Comparison of ENCODE assay signal across 13 cellular contexts in the genomic region with DNA sequence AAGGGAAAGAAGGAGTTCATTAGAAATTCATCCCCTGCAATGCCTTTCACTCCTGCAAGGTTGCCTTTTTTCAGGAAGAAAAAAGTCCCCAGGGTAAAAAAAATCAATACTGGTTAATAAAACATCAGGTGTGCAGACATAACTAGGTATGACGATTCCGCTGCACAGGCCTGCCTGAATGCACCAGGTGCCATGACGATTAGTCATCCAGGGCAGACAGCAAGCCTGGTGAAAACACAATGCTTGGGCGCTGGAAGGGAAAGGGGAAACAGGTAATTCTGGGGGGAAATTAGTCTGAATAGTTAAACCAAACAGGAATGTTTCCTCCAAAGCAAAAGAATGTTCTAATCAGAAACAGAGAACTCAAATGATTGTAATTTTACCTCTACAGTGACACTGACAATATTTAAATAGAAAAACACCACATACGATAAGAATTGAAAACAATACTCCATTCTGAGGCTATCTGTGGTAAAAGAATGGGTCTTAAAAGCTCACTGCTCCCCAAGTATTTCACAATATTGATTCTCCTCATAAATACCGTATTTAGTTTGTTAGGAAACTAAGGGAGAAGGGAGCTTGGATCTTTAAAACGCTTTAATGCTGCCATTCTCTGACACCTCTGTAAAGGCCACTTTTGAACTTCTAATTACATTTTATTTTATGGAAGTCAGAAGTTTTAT. TPM values are rescaled to one million over a fixed set of nuclear protein-coding genes. Genes with fewer than 3 reads are reported as not detected.
DNase-seq lines count a peak whose midpoint lies in the region; ATAC-seq and TF ChIP-seq lines count a peak whose summit lies in the region.
"Had no signal": no experiment of that assay in that cellular context is flagged by ENCODE, and none has a peak within 500 bp of the region (broad histone marks: within the 10 kb centered on the region; RNA-seq: fewer than 3 reads in every experiment).

No MANE protein-coding gene starts in this region.

- intact Hi-C loops in Caco-2 (cut with micrococcal nuclease; ENCODE audit: unreplicated experiment): loop anchor here (1.0 kb wide), 1 partner anchor 17 kb away; no protein-coding TSS in a partner anchor
- intact Hi-C loops in activated CD4-positive, alpha-beta T cell treated with anti-CD3 and anti-CD28 coated beads, Interleukin-2, amount 10 ng/mL, durations not matched to agents 24 days and 14 days (cut with micrococcal nuclease): no loop called here

- CTCF ChIA-PET in Caco-2 (lab: Charles Lee): no interaction called here

- DNase-seq in Caco-2: peak; percentile 72 to 78
- DNase-seq in NCI-H1417 treated with DMSO at 0.1 percent for 48 hours (lab: John Stamatoyannopoulos, UW): peak; percentile 42
- peak; percentile 96 for DNase-seq in kidney tubule cell (ENCODE audit: low spot score)
- DNase-seq in SIG-M5 treated with dmso at 0.1 percent for 504 hours (lab: John Stamatoyannopoulos, UW; ENCODE audit: unreplicated experiment): no peak
- no peak for DNase-seq in activated T-cell treated with anti-CD3 and anti-CD28 coated beads, Interleukin-2, amount 50 U/mL, for 24 hours
- no peak for DNase-seq in activated CD4-positive, alpha-beta T cell treated with anti-CD3 and anti-CD28 coated beads, Interleukin-2, amount 10 ng/mL, durations not matched to agents 24 days and 14 days
- DNase-seq: activated CD8-positive, alpha-beta memory T cell treated with anti-CD3 and anti-CD28 coated beads for 24 hours; mesenchymal stem cell; NCI-H446 treated with DMSO at 0.1 percent for 48 hours; sigmoid colon; SW 1271 had no signal

- BruUV-seq in Caco-2 (replicated peaks; lab: Mats Ljungman, UMichigan): TSS peak; percentile 35

- H3K36me3 ChIP-seq in Caco-2 (ENCODE audit: control insufficient read depth, insufficient read depth, low read length): no peaks in the 10 kb centered on the region

- POLR2A ChIA-PET in Caco-2 (lab: Charles Lee): no interaction called here

- no peaks in the 10 kb centered on the region for H3K9me3 Mint-ChIP-seq in Caco-2 (ENCODE audit: unreplicated experiment)
- H3K9me3 Mint-ChIP-seq in activated T-cell treated with anti-CD3 and anti-CD28 coated beads, Interleukin-2, amount 50 U/mL, for 24 hours: no peaks in the 10 kb centered on the region
- no peaks in the 10 kb centered on the region for H3K9me3 Mint-ChIP-seq in activated CD4-positive, alpha-beta T cell treated with anti-CD3 and anti-CD28 coated beads, Interleukin-2, amount 10 ng/mL, durations not matched to agents 24 days and 14 days

- no peak for TF ChIP-seq CTCF in Caco-2 (IDR thresholded peaks at IDR 0.05; ENCODE audit: insufficient read depth in 1 of 2, low read depth in 1 of 2, low read length in 1 of 2, severe bottlenecking in 1 of 2, unreplicated experiment in 1 of 2)
- TF ChIP-seq CTCF in VCaP (conservative IDR thresholded peaks at IDR 0.05): no peak

- peak overlapping the region; percentile 69 for H3K27ac Mint-ChIP-seq in Caco-2 (ENCODE audit: unreplicated experiment)
- no peak overlapping the region for H3K27ac Mint-ChIP-seq in activated T-cell treated with anti-CD3 and anti-CD28 coated beads, Interleukin-2, amount 50 U/mL, for 24 hours
- no peak overlapping the region for H3K27ac Mint-ChIP-seq in activated CD4-positive, alpha-beta T cell treated with anti-CD3 and anti-CD28 coated beads, Interleukin-2, amount 10 ng/mL, durations not matched to agents 24 days and 14 days

- no peaks in the 10 kb centered on the region for H3K36me3 Mint-ChIP-seq in Caco-2 (ENCODE audit: insufficient read depth, unreplicated experiment)
- peaks cover 34% of the 10 kb centered on the region for H3K36me3 Mint-ChIP-seq in activated T-cell treated with anti-CD3 and anti-CD28 coated beads, Interleukin-2, amount 50 U/mL, for 24 hours (ENCODE audit: low read depth)
- peaks cover 6% of the 10 kb centered on the region for H3K36me3 Mint-ChIP-seq in activated CD4-positive, alpha-beta T cell treated with anti-CD3 and anti-CD28 coated beads, Interleukin-2, amount 10 ng/mL, durations not matched to agents 24 days and 14 days (ENCODE audit: low read depth)

- no peak overlapping the region for H3K4me3 ChIP-seq in Caco-2 (ENCODE audit: low read depth, low read length)
- H3K4me3 ChIP-seq: sigmoid colon had no signal

- peaks cover 7% of the 10 kb centered on the region for H3K4me1 Mint-ChIP-seq in Caco-2 (ENCODE audit: low read depth, unreplicated experiment)
- no peaks in the 10 kb centered on the region for H3K4me1 Mint-ChIP-seq in activated T-cell treated with anti-CD3 and anti-CD28 coated beads, Interleukin-2, amount 50 U/mL, for 24 hours (ENCODE audit: low read depth)
- H3K4me1 Mint-ChIP-seq in activated CD4-positive, alpha-beta T cell treated with anti-CD3 and anti-CD28 coated beads, Interleukin-2, amount 10 ng/mL, durations not matched to agents 24 days and 14 days: no peaks in the 10 kb centered on the region

- peaks cover 20% of the 10 kb centered on the region for H3K4me1 ChIP-seq in Caco-2

- ATAC-seq in GM21447 (IDR thresholded peaks at IDR 0.05; ENCODE audit: unreplicated experiment): no peak

- peak overlapping the region; percentile 55 for H3K27ac ChIP-seq in VCaP
- H3K27ac ChIP-seq: sigmoid colon had no signal

- H3K27me3 Mint-ChIP-seq in Caco-2 (ENCODE audit: insufficient read depth, unreplicated experiment): no peaks in the 10 kb centered on the region
- H3K27me3 Mint-ChIP-seq in activated T-cell treated with anti-CD3 and anti-CD28 coated beads, Interleukin-2, amount 50 U/mL, for 24 hours: no peaks in the 10 kb centered on the region
- no peaks in the 10 kb centered on the region for H3K27me3 Mint-ChIP-seq in activated CD4-positive, alpha-beta T cell treated with anti-CD3 and anti-CD28 coated beads, Interleukin-2, amount 10 ng/mL, durations not matched to agents 24 days and 14 days

- no peaks in the 10 kb centered on the region for H3K27me3 ChIP-seq in Caco-2 (replicated peaks; ENCODE audit: control insufficient read depth, insufficient read depth, low read length)
- H3K27me3 ChIP-seq: sigmoid colon had no signal

- no peaks in the 10 kb centered on the region for H3K9me3 ChIP-seq in Caco-2
- H3K9me3 ChIP-seq: sigmoid colon had no signal

- peak overlapping the region; percentile 65 for H3K4me3 Mint-ChIP-seq in Caco-2 (ENCODE audit: unreplicated experiment)
- no peak overlapping the region for H3K4me3 Mint-ChIP-seq in activated T-cell treated with anti-CD3 and anti-CD28 coated beads, Interleukin-2, amount 50 U/mL, for 24 hours
- no peak overlapping the region for H3K4me3 Mint-ChIP-seq in activated CD4-positive, alpha-beta T cell treated with anti-CD3 and anti-CD28 coated beads, Interleukin-2, amount 10 ng/mL, durations not matched to agents 24 days and 14 days

RNA-seq across cellular contexts. Expression of gene VPS41, which starts 45.2 kb away (rescaled TPM):
- total RNA-seq in Caco-2 (2022): 73.9 and 86.9 TPM in 2 replicates
- total RNA-seq in activated CD4-positive, alpha-beta T cell treated with anti-CD3 and anti-CD28 coated beads, Interleukin-2, amount 10 ng/mL, durations not matched to agents 24 days and 14 days: 57.9 and 58.4 TPM in 2 replicates

Comparison
In these comparisons a context has a peak if more than half of its experiments do, and no peak if none do; other contexts are left out.
1. DNase-seq: peak in Caco-2 (2 of 2), NCI-H1417 treated with DMSO at 0.1 percent for 48 hours (single experiment) and kidney tubule cell (single experiment); none in SIG-M5 treated with dmso at 0.1 percent for 504 hours (single experiment), activated T-cell treated with anti-CD3 and anti-CD28 coated beads, Interleukin-2, amount 50 U/mL, for 24 hours (single experiment) and activated CD4-positive, alpha-beta T cell treated with anti-CD3 and anti-CD28 coated beads, Interleukin-2, amount 10 ng/mL, durations not matched to agents 24 days and 14 days (single experiment).